ENCODE assay signal across 28 cellular contexts in the genomic region with DNA sequence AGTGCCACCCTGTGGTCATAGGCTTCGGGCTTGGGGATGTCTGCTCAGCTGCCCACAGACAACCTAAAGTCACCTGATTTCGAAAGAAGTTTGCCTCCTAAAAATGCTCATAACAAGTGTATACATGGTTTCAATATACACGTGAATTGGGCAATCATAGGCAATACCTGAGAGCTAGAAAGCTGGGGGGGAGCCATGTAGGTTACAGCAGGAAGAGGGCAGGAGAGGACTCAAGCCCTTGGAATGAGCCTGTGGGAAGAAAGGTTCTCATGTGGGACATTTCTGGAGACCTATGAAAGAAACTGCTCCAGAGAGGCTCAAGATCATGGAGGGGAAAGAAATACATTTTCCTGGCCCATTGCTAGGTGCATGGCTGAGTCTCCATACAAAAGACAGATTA.
"Had no signal": no experiment of that assay in that cellular context is flagged by ENCODE, and none has a peak within 500 bp of the region (broad histone marks: within the 10 kb centered on the region; RNA-seq: fewer than 3 reads in every experiment).

No MANE protein-coding gene starts in this region.

- H3K36me3 ChIP-seq: cardiac muscle cell, colonic mucosa, heart right ventricle, left ventricle myocardium inferior, ovary, sigmoid colon, stomach, suprapubic skin, tibial artery had no signal

- H3K9me3 ChIP-seq: colonic mucosa, heart right ventricle, left ventricle myocardium inferior, mucosa of descending colon, ovary, sigmoid colon, stomach, suprapubic skin, tibial artery had no signal

- H3K27me3 ChIP-seq: cardiac muscle cell, colonic mucosa, ovary, sigmoid colon, stomach, suprapubic skin had no signal

- H3K4me3 ChIP-seq: cardiac muscle cell, colonic mucosa, dorsolateral prefrontal cortex, heart right ventricle, left ventricle myocardium inferior, lung, mucosa of descending colon, ovary, sigmoid colon, stomach, suprapubic skin, tibial artery had no signal

- DNase-seq: activated B cell treated with CpG ODN at 0.5 μM for 24 hours; activated CD4-positive, alpha-beta T cell treated with anti-CD3 and anti-CD28 coated beads, Interleukin-2, amount 50 U/mL, for 4 hours; activated effector memory CD4-positive, alpha-beta T cell treated with Interleukin-2 at 50 U/mL for 16 hours; activated naive CD4-positive, alpha-beta T cell treated with Interleukin-2 at 50 U/mL for 16 hours; activated T-cell treated with anti-CD3 and anti-CD28 coated beads for 4 hours; anterior cingulate cortex; cerebellar nuclear complex; colonic mucosa; dorsolateral prefrontal cortex; effector memory CD8-positive, alpha-beta T cell; foreskin fibroblast; heart right ventricle; left ventricle myocardium inferior; mucosa of descending colon; ovary; retina; sigmoid colon; small intestine; stimulated activated CD4-positive, alpha-beta T cell treated with anti-CD3 and anti-CD28 coated beads, Interleukin-4, amount 100 ng/mL, for 24 hours; stomach; T-helper 1 cell; tibial artery had no signal

- H3K27ac ChIP-seq: cardiac muscle cell, colonic mucosa, dorsolateral prefrontal cortex, heart right ventricle, left ventricle myocardium inferior, ovary, sigmoid colon, stomach, suprapubic skin, tibial artery had no signal

- FAIRE-seq: endothelial cell of umbilical vein, small intestine had no signal

- ATAC-seq: effector memory CD8-positive, alpha-beta T cell; esophagus mucosa; heart right ventricle; mucosa of descending colon; stimulated activated effector memory CD8-positive, alpha-beta T cell treated with anti-CD3 and anti-CD28 coated beads, Interleukin-12 subunit alpha, Interleukin-12 subunit beta, amount 100 ng/mL, for 72 hours had no signal

- H3K4me1 ChIP-seq: colonic mucosa, heart right ventricle, left ventricle myocardium inferior, sigmoid colon, stomach, suprapubic skin, tibial artery had no signal
